Comparison of ENCODE assay signal across 21 cellular contexts in genomic region chr6:104201557-104201956, GRCh38.
DNase-seq lines count a peak whose midpoint lies in the region; ATAC-seq, FAIRE-seq and TF ChIP-seq lines count a peak whose summit lies in the region.
"Had no signal": no experiment of that assay in that cellular context is flagged by ENCODE, and none has a peak within 500 bp of the region (broad histone marks: within the 10 kb centered on the region; RNA-seq: fewer than 3 reads in every experiment).

No MANE protein-coding gene starts in this region.

- H3K79me2 ChIP-seq in HepG2 (ENCODE audit: insufficient read depth, low read length): no peaks in the 10 kb centered on the region

- no peak overlapping the region for H3K27ac ChIP-seq in HepG2 (ENCODE audit: extremely low read length, insufficient read depth, low read length)
- H3K27ac ChIP-seq: SJCRH30 had no signal

- no peak for TF ChIP-seq EP300 in HepG2 (IDR thresholded peaks at IDR 0.05; ENCODE audit: low read depth in 2 of 2, low read length in 2 of 2)
- TF ChIP-seq EP300 in HepG2 (CRISPR knock-in tag; IDR thresholded peaks at IDR 0.05; ENCODE audit: borderline replicate concordance): no peak

- DNase-seq in NCI-H82 (lab: John Stamatoyannopoulos, UW): peak; percentile 3
- no peak for DNase-seq in NCI-H82 treated with DMSO at 0.1 percent for 48 hours (lab: John Stamatoyannopoulos, UW; ENCODE audit: unreplicated experiment)
- DNase-seq in Jurkat, Clone E6-1 (ENCODE audit: low read depth, low spot score): peak; percentile 4
- DNase-seq in SK-MEL-5 (ENCODE audit: low read depth, low spot score): peak; percentile 35
- no peak for DNase-seq in HepG2 (ENCODE audit: low spot score)
- DNase-seq in activated naive CD4-positive, alpha-beta T cell treated with Interleukin-2 at 50 U/mL for 16 hours: no peak
- DNase-seq in amygdala (lab: John Stamatoyannopoulos, UW): no peak
- DNase-seq: DND-41, MV-4-11, NCI-H1417, NCI-H1694 treated with DMSO at 0.1 percent for 48 hours, NCI-H2081 treated with DMSO at 0.1 percent for 48 hours, NCI-H2171 treated with DMSO at 0.1 percent for 48 hours, NCI-H524 treated with DMSO at 0.1 percent for 48 hours, T-helper 1 cell had no signal

- H3K4me1 ChIP-seq in HepG2 (ENCODE audit: insufficient read depth, low read length): no peaks in the 10 kb centered on the region
- H3K4me1 ChIP-seq: SJCRH30 had no signal

- no peaks in the 10 kb centered on the region for H3K27me3 ChIP-seq in HepG2 (ENCODE audit: control insufficient read depth in 1 of 2, insufficient read depth in 2 of 2, low read length in 2 of 2)
- H3K27me3 ChIP-seq: SJCRH30 had no signal

- no peak overlapping the region for H3K4me2 ChIP-seq in HepG2 (ENCODE audit: low read depth, low read length)
- H3K4me2 ChIP-seq: GM23338 had no signal

- no peak overlapping the region for H3K9ac ChIP-seq in HepG2 (ENCODE audit: insufficient read depth, low read depth, low read length)

- in situ Hi-C loops in SK-MEL-5 (cut with HindIII; ENCODE audit: low pct_unique_long_range_greater_than_20kb, low sequenced_read_pairs): no loop called here
- in situ Hi-C loops in HepG2 (cut with HindIII; ENCODE audit: extremely low pct_ligation_motif_present, low pct_unique_long_range_greater_than_20kb): no loop called here

- H3K36me3 ChIP-seq in HepG2 (replicated peaks in 1 of 2; ENCODE audit: control insufficient read depth in 1 of 2, insufficient read depth in 2 of 2, low read length in 2 of 2): no peaks in the 10 kb centered on the region
- H3K36me3 ChIP-seq: SJCRH30 had no signal

- no peak for FAIRE-seq in HepG2 (lab: Jason Lieb, UNC)
- FAIRE-seq: A204.1, GM12891, K562 had no signal

- no peak for TF ChIP-seq RAD21 in HepG2 (CRISPR knock-in tag; IDR thresholded peaks at IDR 0.05)

- BruUV-seq in HepG2 (replicated peaks; lab: Mats Ljungman, UMichigan): no TSS peak

- WGBS in HepG2 (ENCODE audit: low lambda C conversion rate): 0% methylated on average over 1 of the region's 2 CpGs

- H4K20me1 ChIP-seq in HepG2 (ENCODE audit: insufficient read depth, low read length): no peaks in the 10 kb centered on the region

- no peak overlapping the region for H3K4me3 ChIP-seq in Jurkat, Clone E6-1 (ENCODE audit: low read length)
- H3K4me3 ChIP-seq in HepG2 (replicated peaks in 1 of 3; ENCODE audit: insufficient read depth in 1 of 3, low read depth in 2 of 3, low read length in 3 of 3): no peak overlapping the region
- H3K4me3 ChIP-seq: GM23338, K562, SJCRH30 had no signal

- no peak overlapping the region for H2AFZ ChIP-seq in HepG2 (ENCODE audit: low read length)
- H2AFZ ChIP-seq: GM23338 had no signal

- CTCF ChIA-PET in HepG2 (lab: Yijun Ruan, JAX; ENCODE audit: low intra/inter-chr PET ratio, low total read pairs): no interaction called here

- no peak for TF ChIP-seq CTCF in HepG2 (CRISPR knock-in tag; IDR thresholded peaks at IDR 0.05)

- POLR2A ChIA-PET in HepG2 (lab: Yijun Ruan, JAX): no interaction called here

- TF ChIP-seq POLR2A in HepG2 (IDR thresholded peaks at IDR 0.05; ENCODE audit: insufficient read depth in 1 of 2, low read depth in 2 of 2, low read length in 2 of 2): no peak

- peaks cover 39% of the 10 kb centered on the region for H3K9me3 ChIP-seq in HepG2 (ENCODE audit: low read length)
- H3K9me3 ChIP-seq: SJCRH30 had no signal

- no peak for ATAC-seq in HepG2
- ATAC-seq: GM23338, K562, Panc1 had no signal

- intact Hi-C loops in HepG2 (cut with micrococcal nuclease; ENCODE audit: unreplicated experiment): no loop called here

TF ChIP-seq in HepG2, 621 proteins besides CTCF, POLR2A, EP300 and RAD21:
- TF ChIP-seq CHD2 (IDR thresholded peaks at IDR 0.05; ENCODE audit: low read depth, low read length) (no peak), SMARCE1 (IDR thresholded peaks at IDR 0.05; ENCODE audit: borderline replicate concordance) (no peak), GLI4 (CRISPR knock-in tag; IDR thresholded peaks at IDR 0.05; ENCODE audit: borderline replicate concordance) (no peak), ZKSCAN5 (CRISPR knock-in tag; IDR thresholded peaks at IDR 0.05) (no peak), ZNF670 (CRISPR knock-in tag; IDR thresholded peaks at IDR 0.05; ENCODE audit: borderline replicate concordance) (no peak)
- TF ChIP-seq, protein P1, sequence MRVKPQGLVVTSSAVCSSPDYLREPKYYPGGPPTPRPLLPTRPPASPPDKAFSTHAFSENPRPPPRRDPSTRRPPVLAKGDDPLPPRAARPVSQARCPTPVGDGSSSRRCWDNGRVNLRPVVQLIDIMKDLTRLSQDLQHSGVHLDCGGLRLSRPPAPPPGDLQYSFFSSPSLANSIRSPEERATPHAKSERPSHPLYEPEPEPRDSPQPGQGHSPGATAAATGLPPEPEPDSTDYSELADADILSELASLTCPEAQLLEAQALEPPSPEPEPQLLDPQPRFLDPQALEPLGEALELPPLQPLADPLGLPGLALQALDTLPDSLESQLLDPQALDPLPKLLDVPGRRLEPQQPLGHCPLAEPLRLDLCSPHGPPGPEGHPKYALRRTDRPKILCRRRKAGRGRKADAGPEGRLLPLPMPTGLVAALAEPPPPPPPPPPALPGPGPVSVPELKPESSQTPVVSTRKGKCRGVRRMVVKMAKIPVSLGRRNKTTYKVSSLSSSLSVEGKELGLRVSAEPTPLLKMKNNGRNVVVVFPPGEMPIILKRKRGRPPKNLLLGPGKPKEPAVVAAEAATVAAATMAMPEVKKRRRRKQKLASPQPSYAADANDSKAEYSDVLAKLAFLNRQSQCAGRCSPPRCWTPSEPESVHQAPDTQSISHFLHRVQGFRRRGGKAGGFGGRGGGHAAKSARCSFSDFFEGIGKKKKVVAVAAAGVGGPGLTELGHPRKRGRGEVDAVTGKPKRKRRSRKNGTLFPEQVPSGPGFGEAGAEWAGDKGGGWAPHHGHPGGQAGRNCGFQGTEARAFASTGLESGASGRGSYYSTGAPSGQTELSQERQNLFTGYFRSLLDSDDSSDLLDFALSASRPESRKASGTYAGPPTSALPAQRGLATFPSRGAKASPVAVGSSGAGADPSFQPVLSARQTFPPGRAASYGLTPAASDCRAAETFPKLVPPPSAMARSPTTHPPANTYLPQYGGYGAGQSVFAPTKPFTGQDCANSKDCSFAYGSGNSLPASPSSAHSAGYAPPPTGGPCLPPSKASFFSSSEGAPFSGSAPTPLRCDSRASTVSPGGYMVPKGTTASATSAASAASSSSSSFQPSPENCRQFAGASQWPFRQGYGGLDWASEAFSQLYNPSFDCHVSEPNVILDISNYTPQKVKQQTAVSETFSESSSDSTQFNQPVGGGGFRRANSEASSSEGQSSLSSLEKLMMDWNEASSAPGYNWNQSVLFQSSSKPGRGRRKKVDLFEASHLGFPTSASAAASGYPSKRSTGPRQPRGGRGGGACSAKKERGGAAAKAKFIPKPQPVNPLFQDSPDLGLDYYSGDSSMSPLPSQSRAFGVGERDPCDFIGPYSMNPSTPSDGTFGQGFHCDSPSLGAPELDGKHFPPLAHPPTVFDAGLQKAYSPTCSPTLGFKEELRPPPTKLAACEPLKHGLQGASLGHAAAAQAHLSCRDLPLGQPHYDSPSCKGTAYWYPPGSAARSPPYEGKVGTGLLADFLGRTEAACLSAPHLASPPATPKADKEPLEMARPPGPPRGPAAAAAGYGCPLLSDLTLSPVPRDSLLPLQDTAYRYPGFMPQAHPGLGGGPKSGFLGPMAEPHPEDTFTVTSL (CRISPR knock-in tag; IDR thresholded peaks at IDR 0.05; ENCODE audit: borderline replicate concordance): no peak
- TF ChIP-seq, protein P2, sequence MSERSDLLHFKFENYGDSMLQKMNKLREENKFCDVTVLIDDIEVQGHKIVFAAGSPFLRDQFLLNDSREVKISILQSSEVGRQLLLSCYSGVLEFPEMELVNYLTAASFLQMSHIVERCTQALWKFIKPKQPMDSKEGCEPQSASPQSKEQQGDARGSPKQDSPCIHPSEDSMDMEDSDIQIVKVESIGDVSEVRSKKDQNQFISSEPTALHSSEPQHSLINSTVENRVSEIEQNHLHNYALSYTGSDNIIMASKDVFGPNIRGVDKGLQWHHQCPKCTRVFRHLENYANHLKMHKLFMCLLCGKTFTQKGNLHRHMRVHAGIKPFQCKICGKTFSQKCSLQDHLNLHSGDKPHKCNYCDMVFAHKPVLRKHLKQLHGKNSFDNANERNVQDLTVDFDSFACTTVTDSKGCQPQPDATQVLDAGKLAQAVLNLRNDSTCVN (CRISPR knock-in tag; IDR thresholded peaks at IDR 0.05; ENCODE audit: borderline replicate concordance): no peak

Comparison
In these comparisons a context has a peak if more than half of its experiments do, and no peak if none do; other contexts are left out.
1. DNase-seq: peak in NCI-H82 (single experiment), Jurkat, Clone E6-1 (single experiment) and SK-MEL-5 (single experiment); none in NCI-H82 treated with DMSO at 0.1 percent for 48 hours (single experiment), HepG2 (single experiment), activated naive CD4-positive, alpha-beta T cell treated with Interleukin-2 at 50 U/mL for 16 hours (single experiment) and amygdala (0 of 56).